In the genomic region with DNA sequence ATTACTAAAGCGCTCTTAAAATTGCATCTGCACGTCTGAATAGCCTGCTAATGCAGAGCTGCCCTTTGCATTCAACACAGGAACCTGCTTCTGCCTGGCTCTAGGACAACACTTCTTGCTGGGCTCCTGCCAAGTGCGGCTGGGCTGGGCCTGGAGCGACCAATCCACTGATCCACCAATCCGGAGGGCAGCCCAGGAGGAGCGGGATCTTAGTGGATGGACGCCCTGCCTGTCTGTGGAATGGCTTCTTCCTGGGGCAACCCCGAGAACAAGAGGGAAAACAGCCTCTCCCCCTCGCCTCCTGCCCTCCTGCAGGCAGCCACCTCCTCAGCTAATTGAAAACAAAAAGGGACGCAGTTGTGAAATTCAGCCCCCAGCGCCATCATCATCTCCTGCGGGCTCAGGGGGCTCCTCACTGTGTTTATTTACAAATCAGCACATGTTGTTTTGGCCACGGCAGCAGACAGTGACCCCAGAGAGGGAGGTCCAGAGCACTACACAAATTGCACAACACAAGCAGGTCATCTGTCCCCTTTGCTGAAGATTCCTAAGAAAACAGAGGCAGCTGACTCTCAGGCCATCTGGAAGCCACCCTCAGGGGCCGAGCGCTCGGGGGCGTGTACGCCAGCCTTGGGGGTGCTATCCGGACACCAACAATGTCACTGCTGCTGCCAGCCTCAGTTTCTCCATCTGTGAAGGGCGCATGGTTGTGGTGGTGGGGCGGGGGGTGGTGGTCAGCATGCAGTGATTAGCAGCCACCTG, we compare ENCODE assay signal across 8 cellular contexts. TPM values are rescaled to one million over a fixed set of nuclear protein-coding genes. Genes with fewer than 3 reads are reported as not detected.
DNase-seq lines count a peak whose midpoint lies in the region; ATAC-seq and TF ChIP-seq lines count a peak whose summit lies in the region.

No MANE protein-coding gene starts in this region.

- H3K4me1 ChIP-seq in PC-3 (ENCODE audit: insufficient read depth, low read length): no peaks in the 10 kb centered on the region
- peaks cover 22% of the 10 kb centered on the region for H3K4me1 ChIP-seq in ectodermal cell (ENCODE audit: control insufficient read depth, insufficient read depth, low read length)
- peaks cover 20 to 79% of the 10 kb centered on the region in 2 donors for H3K4me1 ChIP-seq in left lung
- H3K4me1 ChIP-seq in stomach smooth muscle (ENCODE audit: control insufficient read depth, insufficient read depth, low read length): peaks cover 31% of the 10 kb centered on the region

- POLR2A ChIA-PET in PC-3 (lab: Charles Lee; ENCODE audit: unreplicated experiment): no interaction called here

- DNase-seq in HT-29 (ENCODE audit: low spot score): peak; percentile 97
- peak; percentile 38 for DNase-seq in PC-3
- DNase-seq in left lung: peak; percentile 91 to 97
- DNase-seq in activated effector memory CD4-positive, alpha-beta T cell treated with Interleukin-2 at 50 U/mL for 16 hours: no peak

- no peaks in the 10 kb centered on the region for H3K36me3 ChIP-seq in PC-3 (ENCODE audit: low read depth, low read length)
- H3K36me3 ChIP-seq in ectodermal cell (ENCODE audit: control insufficient read depth, insufficient read depth, low read length): no peaks in the 10 kb centered on the region
- H3K36me3 ChIP-seq in left lung: no peaks in the 10 kb centered on the region
- no peaks in the 10 kb centered on the region for H3K36me3 ChIP-seq in stomach smooth muscle (ENCODE audit: control insufficient read depth in 2 of 2, insufficient read depth in 2 of 2, low read length in 2 of 2)

- ATAC-seq in PC-3 (0 out of 2 replicates have a peak, but pooled peaks have one; percentile 20), left lung (peak; percentile 92), HG03520 (IDR thresholded peaks at IDR 0.05; ENCODE audit: unreplicated experiment) (no peak), GM21526 (IDR thresholded peaks at IDR 0.05; ENCODE audit: low FRiP score, unreplicated experiment) (no peak)

- H2AFZ ChIP-seq in PC-3 (ENCODE audit: low read length): no peak overlapping the region

- H3K9ac ChIP-seq in PC-3 (ENCODE audit: low read length) (no peak overlapping the region), stomach smooth muscle (ENCODE audit: low read length in 2 of 2) (peak overlapping the region; percentile 30 to 62)

- H3F3A ChIP-seq in PC-3 (ENCODE audit: low read length, unreplicated experiment): no peaks in the 10 kb centered on the region

- 34 to 36% methylated on average over 21 of the region's 21 CpGs for WGBS in ectodermal cell, 2 experiments

- H3K27me3 ChIP-seq in PC-3 (ENCODE audit: low read length): peaks cover 29% of the 10 kb centered on the region; the same call in 1 of the 2 replicates
- peaks cover 3% of the 10 kb centered on the region for H3K27me3 ChIP-seq in ectodermal cell (ENCODE audit: control insufficient read depth, insufficient read depth, low read length, poor library complexity, severe bottlenecking)
- H3K27me3 ChIP-seq in left lung: no peaks in the 10 kb centered on the region
- H3K27me3 ChIP-seq in stomach smooth muscle (ENCODE audit: control insufficient read depth in 1 of 2, insufficient read depth in 2 of 2, low read length in 2 of 2): no peaks in the 10 kb centered on the region

- H3K9me3 ChIP-seq in PC-3 (ENCODE audit: low read length): no peaks in the 10 kb centered on the region
- no peaks in the 10 kb centered on the region for H3K9me3 ChIP-seq in ectodermal cell (ENCODE audit: control insufficient read depth, low read length)
- no peaks in the 10 kb centered on the region for H3K9me3 ChIP-seq in left lung
- no peaks in the 10 kb centered on the region for H3K9me3 ChIP-seq in stomach smooth muscle (ENCODE audit: control insufficient read depth in 2 of 2, low read length in 2 of 2)

- no peak for TF ChIP-seq CTCF in PC-3 (conservative IDR thresholded peaks at IDR 0.05; ENCODE audit: low read depth, low read length)
- TF ChIP-seq CTCF in left lung (IDR thresholded peaks at IDR 0.05): no peak

- CTCF ChIA-PET in PC-3 (lab: Charles Lee): no interaction called here

- H3K79me2 ChIP-seq in PC-3 (ENCODE audit: low read length): no peaks in the 10 kb centered on the region

- no peak overlapping the region for H3K27ac ChIP-seq in PC-3 (ENCODE audit: low read length)
- H3K27ac ChIP-seq in ectodermal cell (ENCODE audit: insufficient read depth, low read depth, low read length, poor library complexity, severe bottlenecking): peak overlapping the region; percentile 11
- H3K27ac ChIP-seq in left lung: peak overlapping the region; percentile 75 to 83
- H3K27ac ChIP-seq in stomach smooth muscle (ENCODE audit: low read length): peak overlapping the region; percentile 70

- no peak overlapping the region for H3K4me2 ChIP-seq in PC-3 (ENCODE audit: low read length)

- intact Hi-C loops in PC-3 (cut with micrococcal nuclease) (no loop called here), left lung (cut with DNase I) (no loop called here)

- no peaks in the 10 kb centered on the region for H4K20me1 ChIP-seq in PC-3 (ENCODE audit: low read length)

- no TSS peak for BruUV-seq in PC-3 (replicated peaks; lab: Mats Ljungman, UMichigan)

- H3K9me2 ChIP-seq in PC-3 (replicated peaks; ENCODE audit: low read length): no peaks in the 10 kb centered on the region

- H3K4me3 ChIP-seq in PC-3 (ENCODE audit: low read length) (no peak overlapping the region), ectodermal cell (ENCODE audit: insufficient read depth, low read depth, low read length) (peak overlapping the region; percentile 1), left lung (peak overlapping the region; percentile 18 to 29), stomach smooth muscle (ENCODE audit: low read length in 2 of 2) (peak overlapping the region; percentile 61 to 68)

RNA-seq across cellular contexts. Expression of gene GADD45G, which starts 57.3 kb away (rescaled TPM):
- 1.3 and 5.2 TPM in 2 replicates for total RNA-seq in HT-29 (2014; rRNA removed; shearing (Covaris generic))
- total RNA-seq in PC-3 (2014; rRNA removed): 0.69 and 2.1 TPM in 2 replicates
- 4.9 TPM for polyA plus RNA-seq in ectodermal cell (2013, experiment 1 of 4)
- polyA plus RNA-seq in ectodermal cell (2013, experiment 2 of 4): 6.3 TPM
- polyA plus RNA-seq in ectodermal cell (2013, experiment 3 of 4): 11.9 TPM
- 12.2 TPM for polyA plus RNA-seq in ectodermal cell (2013, experiment 4 of 4)
- 10 to 100 TPM; 11.2 to 12.6 TPM for total RNA-seq in left lung

Comparison
In these comparisons a context has a peak if more than half of its experiments do, and no peak if none do; other contexts are left out.
1. ATAC-seq: peak in PC-3 (single experiment) and left lung (single experiment); none in HG03520 (single experiment) and GM21526 (single experiment).